ENCODE assay signal across 8 cellular contexts in the genomic region with DNA sequence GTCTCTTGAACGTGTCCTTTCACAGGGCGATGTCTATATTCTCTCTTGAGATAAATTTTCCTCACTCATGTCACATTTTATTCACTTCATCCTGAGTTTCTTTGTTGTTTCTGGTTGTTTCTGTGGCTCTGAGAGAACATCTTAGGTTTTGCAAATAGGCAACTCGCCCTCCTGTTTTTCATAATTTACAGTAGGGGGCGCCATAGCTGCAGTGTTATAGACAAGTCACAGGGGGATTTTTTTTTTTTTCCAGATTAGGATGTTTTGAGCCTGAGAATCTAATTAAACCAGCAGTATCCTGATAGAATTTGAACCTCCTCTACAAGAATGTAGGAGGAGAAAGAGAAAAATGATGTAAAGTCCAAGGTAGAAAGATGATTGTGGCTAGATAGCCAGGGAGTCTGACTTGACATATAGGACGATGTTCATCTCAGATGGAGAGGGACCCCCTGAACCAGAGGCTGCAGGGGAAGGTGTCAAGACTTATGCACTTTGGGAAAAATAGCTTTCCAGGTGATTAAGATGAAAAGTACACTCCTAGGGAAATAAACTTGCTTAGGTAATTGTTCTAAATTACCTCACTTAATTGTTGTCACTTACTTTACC.
DNase-seq lines count a peak whose midpoint lies in the region; ATAC-seq, FAIRE-seq and TF ChIP-seq lines count a peak whose summit lies in the region.

No MANE protein-coding gene starts in this region.

- H3K4me3 ChIP-seq in DND-41 (ENCODE audit: low read depth in 1 of 2, low read length in 2 of 2): no peak overlapping the region
- H3K4me3 ChIP-seq in HepG2 (replicated peaks in 1 of 3; ENCODE audit: insufficient read depth in 1 of 3, low read depth in 2 of 3, low read length in 3 of 3): no peak overlapping the region

- TF ChIP-seq EP300 in Ishikawa (IDR thresholded peaks at IDR 0.05; ENCODE audit: borderline replicate concordance): no peak
- TF ChIP-seq EP300 in HepG2 (IDR thresholded peaks at IDR 0.05; ENCODE audit: low read depth in 2 of 2, low read length in 2 of 2): no peak
- no peak for TF ChIP-seq EP300 in HepG2 (CRISPR knock-in tag; IDR thresholded peaks at IDR 0.05; ENCODE audit: borderline replicate concordance)

- no peak overlapping the region for H3K9ac ChIP-seq in DND-41 (ENCODE audit: low read depth, low read length)
- no peak overlapping the region for H3K9ac ChIP-seq in HepG2 (ENCODE audit: insufficient read depth, low read depth, low read length)

- in situ Hi-C loops in HepG2 (cut with HindIII; ENCODE audit: extremely low pct_ligation_motif_present, low pct_unique_long_range_greater_than_20kb): no loop called here

- POLR2A ChIA-PET in HepG2 (lab: Yijun Ruan, JAX): no interaction called here

- TF ChIP-seq RAD21 in Ishikawa (IDR thresholded peaks at IDR 0.05; ENCODE audit: low read depth): peak; percentile 47
- TF ChIP-seq RAD21 in HepG2 (CRISPR knock-in tag; IDR thresholded peaks at IDR 0.05): no peak

- FAIRE-seq in HepG2 (lab: Jason Lieb, UNC): no peak

- H3K9me3 ChIP-seq in DND-41 (ENCODE audit: insufficient read depth, low read length, severe bottlenecking) (no peaks in the 10 kb centered on the region), HepG2 (ENCODE audit: low read length) (no peaks in the 10 kb centered on the region)

- H3K27ac ChIP-seq in DND-41 (ENCODE audit: low read length) (no peak overlapping the region), VCaP (no peak overlapping the region), HepG2 (ENCODE audit: extremely low read length, insufficient read depth, low read length) (no peak overlapping the region)

- no peak for ATAC-seq in DND-41 (ENCODE audit: insufficient read depth, low read depth)
- no peak for ATAC-seq in HepG2
- ATAC-seq in HG02885 (IDR thresholded peaks at IDR 0.05; ENCODE audit: poor library complexity, unreplicated experiment): no peak
- no peak for ATAC-seq in GM21717 (IDR thresholded peaks at IDR 0.05; ENCODE audit: unreplicated experiment)
- no peak for ATAC-seq in GM19395 (IDR thresholded peaks at IDR 0.05; ENCODE audit: unreplicated experiment)

- no peak for TF ChIP-seq POLR2A in HepG2 (IDR thresholded peaks at IDR 0.05; ENCODE audit: insufficient read depth in 1 of 2, low read depth in 2 of 2, low read length in 2 of 2)

- TF ChIP-seq CTCF in DND-41 (IDR thresholded peaks at IDR 0.05; ENCODE audit: borderline replicate concordance, extremely low read depth, low read length, poor library complexity, severe bottlenecking): peak; percentile 64
- peak; percentile 63 for TF ChIP-seq CTCF in VCaP (conservative IDR thresholded peaks at IDR 0.05)
- TF ChIP-seq CTCF in HepG2 (CRISPR knock-in tag; IDR thresholded peaks at IDR 0.05): peak; percentile 25; the same call in 1 of the 2 replicates

- CTCF ChIA-PET in HepG2 (lab: Yijun Ruan, JAX; ENCODE audit: low intra/inter-chr PET ratio, low total read pairs): no interaction called here

- H3K79me2 ChIP-seq in DND-41 (ENCODE audit: insufficient read depth, low read length) (no peaks in the 10 kb centered on the region), HepG2 (ENCODE audit: insufficient read depth, low read length) (no peaks in the 10 kb centered on the region)

- H2AFZ ChIP-seq in DND-41 (ENCODE audit: low read depth, low read length) (no peak overlapping the region), HepG2 (ENCODE audit: low read length) (no peak overlapping the region)

- intact Hi-C loops in HepG2 (cut with micrococcal nuclease; ENCODE audit: unreplicated experiment): no loop called here

- no peak overlapping the region for H3K4me2 ChIP-seq in DND-41 (ENCODE audit: insufficient read depth, low read length)
- no peak overlapping the region for H3K4me2 ChIP-seq in HepG2 (ENCODE audit: low read depth, low read length)

- H3K27me3 ChIP-seq in DND-41 (ENCODE audit: insufficient read depth, low read length, poor library complexity) (no peaks in the 10 kb centered on the region), HepG2 (ENCODE audit: control insufficient read depth in 1 of 2, insufficient read depth in 2 of 2, low read length in 2 of 2) (no peaks in the 10 kb centered on the region)

- no TSS peak for BruUV-seq in HepG2 (replicated peaks; lab: Mats Ljungman, UMichigan)

- H4K20me1 ChIP-seq in DND-41 (ENCODE audit: insufficient read depth, low read length) (no peaks in the 10 kb centered on the region), HepG2 (ENCODE audit: insufficient read depth, low read length) (no peaks in the 10 kb centered on the region)

- no peak for DNase-seq in DND-41
- peak; percentile 5 for DNase-seq in HepG2 (ENCODE audit: low spot score)
- DNase-seq in inferior parietal cortex (ENCODE audit: extremely low spot score): no peak

- H3K36me3 ChIP-seq in DND-41 (ENCODE audit: insufficient read depth, low read length) (no peaks in the 10 kb centered on the region), HepG2 (replicated peaks in 1 of 2; ENCODE audit: control insufficient read depth in 1 of 2, insufficient read depth in 2 of 2, low read length in 2 of 2) (no peaks in the 10 kb centered on the region)

- 3% methylated on average over 5 of the region's 5 CpGs for WGBS in HepG2 (ENCODE audit: low lambda C conversion rate)

- H3K4me1 ChIP-seq in DND-41 (ENCODE audit: insufficient read depth, low read length) (no peaks in the 10 kb centered on the region), HepG2 (ENCODE audit: insufficient read depth, low read length) (no peaks in the 10 kb centered on the region)

TF ChIP-seq in Ishikawa, 13 proteins besides CTCF, POLR2A, EP300 and RAD21:
- TF ChIP-seq, protein P1, sequence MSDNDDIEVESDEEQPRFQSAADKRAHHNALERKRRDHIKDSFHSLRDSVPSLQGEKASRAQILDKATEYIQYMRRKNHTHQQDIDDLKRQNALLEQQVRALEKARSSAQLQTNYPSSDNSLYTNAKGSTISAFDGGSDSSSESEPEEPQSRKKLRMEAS (IDR thresholded peaks at IDR 0.05): no peak
- TF ChIP-seq CREB1 (IDR thresholded peaks at IDR 0.05; ENCODE audit: low read depth): no peak
- TF ChIP-seq YY1 (IDR thresholded peaks at IDR 0.05; ENCODE audit: low read depth): no peak
- no peak for TF ChIP-seq TEAD4 (IDR thresholded peaks at IDR 0.05)
- TF ChIP-seq, protein P2, sequence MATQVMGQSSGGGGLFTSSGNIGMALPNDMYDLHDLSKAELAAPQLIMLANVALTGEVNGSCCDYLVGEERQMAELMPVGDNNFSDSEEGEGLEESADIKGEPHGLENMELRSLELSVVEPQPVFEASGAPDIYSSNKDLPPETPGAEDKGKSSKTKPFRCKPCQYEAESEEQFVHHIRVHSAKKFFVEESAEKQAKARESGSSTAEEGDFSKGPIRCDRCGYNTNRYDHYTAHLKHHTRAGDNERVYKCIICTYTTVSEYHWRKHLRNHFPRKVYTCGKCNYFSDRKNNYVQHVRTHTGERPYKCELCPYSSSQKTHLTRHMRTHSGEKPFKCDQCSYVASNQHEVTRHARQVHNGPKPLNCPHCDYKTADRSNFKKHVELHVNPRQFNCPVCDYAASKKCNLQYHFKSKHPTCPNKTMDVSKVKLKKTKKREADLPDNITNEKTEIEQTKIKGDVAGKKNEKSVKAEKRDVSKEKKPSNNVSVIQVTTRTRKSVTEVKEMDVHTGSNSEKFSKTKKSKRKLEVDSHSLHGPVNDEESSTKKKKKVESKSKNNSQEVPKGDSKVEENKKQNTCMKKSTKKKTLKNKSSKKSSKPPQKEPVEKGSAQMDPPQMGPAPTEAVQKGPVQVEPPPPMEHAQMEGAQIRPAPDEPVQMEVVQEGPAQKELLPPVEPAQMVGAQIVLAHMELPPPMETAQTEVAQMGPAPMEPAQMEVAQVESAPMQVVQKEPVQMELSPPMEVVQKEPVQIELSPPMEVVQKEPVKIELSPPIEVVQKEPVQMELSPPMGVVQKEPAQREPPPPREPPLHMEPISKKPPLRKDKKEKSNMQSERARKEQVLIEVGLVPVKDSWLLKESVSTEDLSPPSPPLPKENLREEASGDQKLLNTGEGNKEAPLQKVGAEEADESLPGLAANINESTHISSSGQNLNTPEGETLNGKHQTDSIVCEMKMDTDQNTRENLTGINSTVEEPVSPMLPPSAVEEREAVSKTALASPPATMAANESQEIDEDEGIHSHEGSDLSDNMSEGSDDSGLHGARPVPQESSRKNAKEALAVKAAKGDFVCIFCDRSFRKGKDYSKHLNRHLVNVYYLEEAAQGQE (IDR thresholded peaks at IDR 0.05; ENCODE audit: low read depth): no peak
- TF ChIP-seq EGR1 (IDR thresholded peaks at IDR 0.05): no peak

TF ChIP-seq in HepG2, 621 proteins besides CTCF, POLR2A, EP300 and RAD21 (continues in another document):
- no peak for TF ChIP-seq NFRKB (IDR thresholded peaks at IDR 0.05)
- TF ChIP-seq HES4 (CRISPR knock-in tag; IDR thresholded peaks at IDR 0.05; ENCODE audit: borderline replicate concordance): no peak
- no peak for TF ChIP-seq EHMT2 (IDR thresholded peaks at IDR 0.05; ENCODE audit: borderline replicate concordance, low read depth, low read length)
- TF ChIP-seq KLF6 (CRISPR knock-in tag; IDR thresholded peaks at IDR 0.05): no peak
- no peak for TF ChIP-seq SIN3B (IDR thresholded peaks at IDR 0.05; ENCODE audit: low read length)
- TF ChIP-seq ZBTB21 (CRISPR knock-in tag; IDR thresholded peaks at IDR 0.05): no peak
- no peak for TF ChIP-seq KDM2A (CRISPR knock-in tag; IDR thresholded peaks at IDR 0.05; ENCODE audit: borderline replicate concordance, low read depth)
- no peak for TF ChIP-seq SMAD3 (CRISPR knock-in tag; IDR thresholded peaks at IDR 0.05)
- TF ChIP-seq ZNF24 (IDR thresholded peaks at IDR 0.05): no peak
- no peak for TF ChIP-seq ZSCAN30 (CRISPR knock-in tag; IDR thresholded peaks at IDR 0.05)
- no peak for TF ChIP-seq ZSCAN25 (CRISPR knock-in tag; IDR thresholded peaks at IDR 0.05)
- no peak for TF ChIP-seq SMARCC2 (IDR thresholded peaks at IDR 0.05)
- no peak for TF ChIP-seq SRY (CRISPR knock-in tag; IDR thresholded peaks at IDR 0.05)
- TF ChIP-seq, protein P3, sequence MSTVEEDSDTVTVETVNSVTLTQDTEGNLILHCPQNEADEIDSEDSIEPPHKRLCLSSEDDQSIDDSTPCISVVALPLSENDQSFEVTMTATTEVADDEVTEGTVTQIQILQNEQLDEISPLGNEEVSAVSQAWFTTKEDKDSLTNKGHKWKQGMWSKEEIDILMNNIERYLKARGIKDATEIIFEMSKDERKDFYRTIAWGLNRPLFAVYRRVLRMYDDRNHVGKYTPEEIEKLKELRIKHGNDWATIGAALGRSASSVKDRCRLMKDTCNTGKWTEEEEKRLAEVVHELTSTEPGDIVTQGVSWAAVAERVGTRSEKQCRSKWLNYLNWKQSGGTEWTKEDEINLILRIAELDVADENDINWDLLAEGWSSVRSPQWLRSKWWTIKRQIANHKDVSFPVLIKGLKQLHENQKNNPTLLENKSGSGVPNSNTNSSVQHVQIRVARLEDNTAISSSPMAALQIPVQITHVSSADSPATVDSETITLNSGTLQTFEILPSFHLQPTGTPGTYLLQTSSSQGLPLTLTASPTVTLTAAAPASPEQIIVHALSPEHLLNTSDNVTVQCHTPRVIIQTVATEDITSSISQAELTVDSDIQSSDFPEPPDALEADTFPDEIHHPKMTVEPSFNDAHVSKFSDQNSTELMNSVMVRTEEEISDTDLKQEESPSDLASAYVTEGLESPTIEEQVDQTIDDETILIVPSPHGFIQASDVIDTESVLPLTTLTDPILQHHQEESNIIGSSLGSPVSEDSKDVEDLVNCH (CRISPR knock-in tag; IDR thresholded peaks at IDR 0.05): no peak
